18 cellular contexts compared by ENCODE assay signal in genomic region chr22:26450453-26451185, GRCh38. TPM values are rescaled to one million over a fixed set of nuclear protein-coding genes. Genes with fewer than 3 reads are reported as not detected.
DNase-seq lines count a peak whose midpoint lies in the region; ATAC-seq, FAIRE-seq and TF ChIP-seq lines count a peak whose summit lies in the region.
"Had no signal": no experiment of that assay in that cellular context is flagged by ENCODE, and none has a peak within 500 bp of the region (broad histone marks: within the 10 kb centered on the region; RNA-seq: fewer than 3 reads in every experiment).

No MANE protein-coding gene starts in this region.

- TF ChIP-seq RAD21 in H1 (IDR thresholded peaks at IDR 0.05 in 1 of 2, conservative IDR thresholded peaks at IDR 0.05 in 1 of 2; ENCODE audit: low read depth in 2 of 2, low read length in 2 of 2) = no peak

- no peak overlapping the region for H3K4ac ChIP-seq in H1 (replicated peaks; ENCODE audit: insufficient read length, low read depth, low read length)

- H2BK20ac ChIP-seq in H1 (ENCODE audit: low read length) = no peak overlapping the region

- H4K91ac ChIP-seq in H1 (replicated peaks; ENCODE audit: insufficient read length, low read length) = no peak overlapping the region

- no peak for ATAC-seq in CD8-positive, alpha-beta T cell
- ATAC-seq in GM21528 (IDR thresholded peaks at IDR 0.05; ENCODE audit: low FRiP score, unreplicated experiment) = no peak
- ATAC-seq: GM12878, HepG2 had no signal

- no peak overlapping the region for H2BK120ac ChIP-seq in H1 (replicated peaks; ENCODE audit: low read depth, low read length)

- H3K14ac ChIP-seq in H1 (ENCODE audit: insufficient read length) = no peak overlapping the region

- H3K27ac ChIP-seq in A673 (ENCODE audit: low read depth, low read length, poor library complexity, severe bottlenecking) = no peak overlapping the region
- H3K27ac ChIP-seq in CD8-positive, alpha-beta T cell (ENCODE audit: low read depth, low read length) = no peak overlapping the region
- H3K27ac ChIP-seq in H1 (ENCODE audit: low read depth, low read length) = no peak overlapping the region
- no peak overlapping the region for H3K27ac ChIP-seq in ovary
- H3K27ac ChIP-seq: C4-2B had no signal

- no peaks in the 10 kb centered on the region for H3K9me3 Mint-ChIP-seq in CD8-positive, alpha-beta T cell
- H3K9me3 Mint-ChIP-seq: T-helper 1 cell treated with Interleukin-12 subunit alpha and Interleukin-12 subunit beta and Interleukin-4 antibody, amounts not matched to agents 30 μg/mL and 1 μg/mL, for 36 hours had no signal

- CTCF ChIA-PET in A673 (lab: Charles Lee) (no interaction called here), H1 (lab: Charles Lee; ENCODE audit: partially characterized antibody) (interaction anchor here (3.2 kb wide), 1 partner anchor 10 kb away, joined by 19 read pairs; no protein-coding TSS in a partner anchor)
- CTCF ChIA-PET in CD8-positive, alpha-beta T cell (lab: Charles Lee) = interaction anchor here (0.8 kb wide), 1 partner anchor 84 kb away, joined by 3 read pairs; no protein-coding TSS in a partner anchor

- peaks cover 24% of the 10 kb centered on the region for H3K36me3 ChIP-seq in A673 (ENCODE audit: insufficient read depth, low read length, poor library complexity, severe bottlenecking)
- peaks cover 34% of the 10 kb centered on the region for H3K36me3 ChIP-seq in CD8-positive, alpha-beta T cell (ENCODE audit: insufficient read depth, low read length)
- H3K36me3 ChIP-seq in H1 (ENCODE audit: control insufficient read depth in 2 of 4, insufficient read depth in 4 of 4, low read length in 3 of 4) = peaks cover 0 to 32% (median 3%) of the 10 kb centered on the region in 4 experiments; a peak in 4 of 8 replicates
- H3K36me3 ChIP-seq in ovary = no peaks in the 10 kb centered on the region

- H3K4me3 Mint-ChIP-seq in CD8-positive, alpha-beta T cell = no peak overlapping the region
- H3K4me3 Mint-ChIP-seq: T-helper 1 cell treated with Interleukin-12 subunit alpha and Interleukin-12 subunit beta and Interleukin-4 antibody, amounts not matched to agents 30 μg/mL and 1 μg/mL, for 36 hours had no signal

- H2AFZ ChIP-seq in H1 (ENCODE audit: low read length) = no peak overlapping the region

- FAIRE-seq in H1 (lab: Jason Lieb, UNC) = no peak
- FAIRE-seq: GM12878, HepG2 had no signal

- no peaks in the 10 kb centered on the region for H3K4me1 Mint-ChIP-seq in CD8-positive, alpha-beta T cell (ENCODE audit: low read depth)

- no peak overlapping the region for H2BK15ac ChIP-seq in H1 (ENCODE audit: low read length)

- H3K4me1 ChIP-seq in A673 (ENCODE audit: insufficient read depth, low read length, poor library complexity, severe bottlenecking) (peaks cover 11% of the 10 kb centered on the region), H1 (replicated peaks in 1 of 4; ENCODE audit: control insufficient read depth in 3 of 4, insufficient read depth in 4 of 4, low read length in 3 of 4) (no peaks in the 10 kb centered on the region), ovary (ENCODE audit: insufficient read depth) (no peaks in the 10 kb centered on the region)
- no peaks in the 10 kb centered on the region for H3K4me1 ChIP-seq in CD8-positive, alpha-beta T cell (ENCODE audit: insufficient read depth, low read length)

- no peaks in the 10 kb centered on the region for H3K27me3 ChIP-seq in A673 (replicated peaks; ENCODE audit: insufficient read depth, low read depth, low read length, poor library complexity)
- H3K27me3 ChIP-seq in CD8-positive, alpha-beta T cell (ENCODE audit: insufficient read depth, low read length) = no peaks in the 10 kb centered on the region
- H3K27me3 ChIP-seq in H1 (replicated peaks in 1 of 4; ENCODE audit: control insufficient read depth in 3 of 4, extremely low read depth in 1 of 4, insufficient read depth in 3 of 4, low read length in 3 of 4) = no peaks in the 10 kb centered on the region
- H3K27me3 ChIP-seq in ovary = no peaks in the 10 kb centered on the region

- TF ChIP-seq POLR2A in H1 (IDR thresholded peaks at IDR 0.05; ENCODE audit: control extremely low read depth in 1 of 2, low read depth in 2 of 2, low read length in 2 of 2) (no peak), ovary (IDR thresholded peaks at IDR 0.05) (no peak)

- H3K4me2 ChIP-seq in H1 (ENCODE audit: insufficient read depth in 1 of 2, low read depth in 2 of 2, low read length in 2 of 2) = no peak overlapping the region

- peak; percentile 38 for DNase-seq in A673 (ENCODE audit: low spot score)
- DNase-seq in CD8-positive, alpha-beta T cell = no peak
- peak; percentile 75 for DNase-seq in NCI-H524 treated with DMSO at 0.1 percent for 48 hours (lab: John Stamatoyannopoulos, UW)
- no peak for DNase-seq in H1 (ENCODE audit: low read depth in 1 of 2, low spot score in 2 of 2)
- DNase-seq in GDM1 (lab: John Stamatoyannopoulos, UW) = no peak
- DNase-seq in NCI-H510A treated with DMSO at 0.1 percent for 48 hours (lab: John Stamatoyannopoulos, UW) = no peak
- no peak for DNase-seq in ovary
- DNase-seq: ACHN, KBM-7, NCI-H1105, NCI-H2227 treated with DMSO at 0.1 percent for 48 hours, NCI-H69, SHP77 had no signal

- no peaks in the 10 kb centered on the region for H3K23me2 ChIP-seq in H1 (ENCODE audit: low read depth, low read length)

- H3K18ac ChIP-seq in H1 (ENCODE audit: extremely low read depth, low read length) = no peak overlapping the region

- no peaks in the 10 kb centered on the region for H3K79me2 ChIP-seq in H1 (ENCODE audit: control insufficient read depth in 1 of 2, insufficient read depth in 2 of 2, low read length in 2 of 2)

- no peaks in the 10 kb centered on the region for H3K27me3 Mint-ChIP-seq in CD8-positive, alpha-beta T cell (ENCODE audit: low read depth)

- H3K27ac Mint-ChIP-seq in CD8-positive, alpha-beta T cell = peak overlapping the region; percentile 49
- H3K27ac Mint-ChIP-seq: T-helper 1 cell treated with Interleukin-12 subunit alpha and Interleukin-12 subunit beta and Interleukin-4 antibody, amounts not matched to agents 30 μg/mL and 1 μg/mL, for 36 hours had no signal

- H3K23ac ChIP-seq in H1 (ENCODE audit: insufficient read length) = no peak overlapping the region

- POLR2A ChIA-PET in A673 (lab: Charles Lee; ENCODE audit: low non-redundant PET) = no interaction called here
- POLR2A ChIA-PET in CD8-positive, alpha-beta T cell (lab: Charles Lee) = no interaction called here
- POLR2A ChIA-PET in H1 (lab: Charles Lee; ENCODE audit: partially characterized antibody) = no interaction called here

- intact Hi-C loops in A673 (cut with micrococcal nuclease; ENCODE audit: unreplicated experiment) = no loop called here
- intact Hi-C loops in CD8-positive, alpha-beta T cell (cut with DNase I, micrococcal nuclease) = no loop called here
- intact Hi-C loops in ovary (cut with DNase I) = no loop called here

- TF ChIP-seq CTCF in A673 (conservative IDR thresholded peaks at IDR 0.05; ENCODE audit: low read depth, low read length) = no peak
- TF ChIP-seq CTCF in CD8-positive, alpha-beta T cell (IDR thresholded peaks at IDR 0.05) = no peak
- no peak for TF ChIP-seq CTCF in H1 (IDR thresholded peaks at IDR 0.05; ENCODE audit: control extremely low read depth in 1 of 3, insufficient read depth in 1 of 3, low read depth in 1 of 3, low read length in 3 of 3)
- TF ChIP-seq CTCF in ovary (IDR thresholded peaks at IDR 0.05) = no peak

- no peak overlapping the region for H3K56ac ChIP-seq in H1 (replicated peaks; ENCODE audit: insufficient read length, low read depth, low read length)

- TF ChIP-seq EP300 in H1 (IDR thresholded peaks at IDR 0.05; ENCODE audit: borderline replicate concordance in 1 of 2, low read depth in 2 of 2, low read length in 2 of 2) (no peak), ovary (IDR thresholded peaks at IDR 0.05) (no peak)

- no TSS peak for BruUV-seq in A673 (replicated peaks; lab: Mats Ljungman, UMichigan)

- no peak overlapping the region for H4K8ac ChIP-seq in H1 (ENCODE audit: extremely low read depth, insufficient read depth, low read length)

- H3K79me1 ChIP-seq in H1 (ENCODE audit: low read depth, low read length) = no peaks in the 10 kb centered on the region

- H2AK5ac ChIP-seq in H1 (ENCODE audit: low read depth, low read length) = no peak overlapping the region

- no peak overlapping the region for H3K9ac ChIP-seq in H1 (replicated peaks in 1 of 4; ENCODE audit: extremely low read depth in 1 of 4, low read depth in 3 of 4, low read length in 3 of 4)

- peaks cover 46% of the 10 kb centered on the region for H3K36me3 Mint-ChIP-seq in CD8-positive, alpha-beta T cell

- H4K20me1 ChIP-seq in H1 (replicated peaks in 1 of 2; ENCODE audit: control insufficient read depth in 1 of 2, insufficient read depth in 2 of 2, low read length in 2 of 2) = no peaks in the 10 kb centered on the region

- 88% methylated on average over 9 of the region's 9 CpGs; no CpG with 5 or more reads in 1 of the 2 experiments for WGBS in H1 (ENCODE audit: extremely low coverage in 1 of 2, insufficient coverage in 1 of 2, insufficient read length in 1 of 2, insufficient replicate concordance in 2 of 2, low coverage in 1 of 2, low lambda C conversion rate in 2 of 2, missing lambda C conversion rate in 1 of 2), 2 experiments
- 82 to 86% (median 86%) methylated on average over 9 of the region's 9 CpGs for WGBS in ovary, 3 donors

- no peak overlapping the region for H4K5ac ChIP-seq in H1 (ENCODE audit: insufficient read length, low read depth, low read length)

- H2BK12ac ChIP-seq in H1 (ENCODE audit: low read depth, low read length) = no peak overlapping the region

- no peaks in the 10 kb centered on the region for H3K9me3 ChIP-seq in A673 (ENCODE audit: low read depth, low read length, poor library complexity, severe bottlenecking)
- no peaks in the 10 kb centered on the region for H3K9me3 ChIP-seq in CD8-positive, alpha-beta T cell (ENCODE audit: low read length)
- no peaks in the 10 kb centered on the region for H3K9me3 ChIP-seq in H1 (ENCODE audit: insufficient read depth in 2 of 2, low read depth in 1 of 2, low read length in 1 of 2)
- no peaks in the 10 kb centered on the region for H3K9me3 ChIP-seq in ovary

- H3K4me3 ChIP-seq in A673 (ENCODE audit: low read depth, low read length, poor library complexity, severe bottlenecking) (no peak overlapping the region), H1 (ENCODE audit: extremely low read depth in 1 of 4, insufficient read depth in 2 of 4, low read depth in 3 of 4, low read length in 4 of 4) (no peak overlapping the region), ovary (no peak overlapping the region)
- H3K4me3 ChIP-seq in CD8-positive, alpha-beta T cell (ENCODE audit: low read depth, low read length) = no peak overlapping the region
- H3K4me3 ChIP-seq: GM12878 had no signal

- H2BK5ac ChIP-seq in H1 (ENCODE audit: low read depth, low read length) = peak overlapping the region; percentile 24; the same call in 1 of the 2 replicates

RNA-seq across cellular contexts. Expression of gene ASPHD2, which starts 21.6 kb away (rescaled TPM):
- 1.2 and 1.4 TPM in 2 replicates for total RNA-seq in A673 (2021)
- total RNA-seq in CD8-positive, alpha-beta T cell = under 1 TPM; 0.90 to 1.00 TPM
- total RNA-seq in H1 (2021; fragmentation: NEBNext Ultra II Directional; extraction: Animal tissue kit (Norgen Biotek cat#: 25700)) = 11.0 and 11.1 TPM in 2 replicates
- polyA plus RNA-seq in H1 (2011; rRNA removed) = 7.2 and 8.1 TPM in 2 replicates
- polyA plus RNA-seq in H1 (2011; cell fraction: cytosol; rRNA removed) = 6.7 TPM
- polyA plus RNA-seq in H1 (2011; cell fraction: nucleus; rRNA removed) = 7.9 TPM
- 5.3 to 7.6 TPM (median 7.1 TPM) in 4 replicates for polyA plus RNA-seq in H1 (2012, experiment 1 of 2)
- 5.6 TPM for polyA plus RNA-seq in H1 (2012, experiment 2 of 2)
- polyA plus RNA-seq in H1 (2013, experiment 1 of 2) = 8.7 TPM
- polyA plus RNA-seq in H1 (2013, experiment 2 of 2) = 8.7 TPM
- 8.7 and 9.2 TPM in 2 replicates for polyA minus RNA-seq in H1 (2011; rRNA and poly(A)+ RNA removed)
- polyA minus RNA-seq in H1 (2011; cell fraction: cytosol; rRNA and poly(A)+ RNA removed) = 6.6 TPM
- 7.5 TPM for polyA minus RNA-seq in H1 (2011; cell fraction: nucleus; rRNA and poly(A)+ RNA removed)
- total RNA-seq in ovary = 1 to 10 TPM in 1 of 7 donors, under 1 TPM in 6; 0.34 to 1.4 (median 0.55) TPM
- under 1 TPM; 0.28 to 0.52 TPM for polyA plus RNA-seq in ovary

RNA-seq across cellular contexts. Expression of gene HPS4, which starts 33.0 kb away (rescaled TPM):
- total RNA-seq in A673 (2021) = 46.9 and 47.9 TPM in 2 replicates
- total RNA-seq in CD8-positive, alpha-beta T cell = 10 to 100 TPM; 67.0 to 71.0 TPM
- 32.9 and 35.2 TPM in 2 replicates for total RNA-seq in H1 (2021; fragmentation: NEBNext Ultra II Directional; extraction: Animal tissue kit (Norgen Biotek cat#: 25700))
- 28.0 and 35.3 TPM in 2 replicates for polyA plus RNA-seq in H1 (2011; rRNA removed)
- polyA plus RNA-seq in H1 (2011; cell fraction: cytosol; rRNA removed) = 36.6 TPM
- 87.4 TPM for polyA plus RNA-seq in H1 (2011; cell fraction: nucleus; rRNA removed)
- 25.2 to 29.6 TPM (median 27.5 TPM) in 4 replicates for polyA plus RNA-seq in H1 (2012, experiment 1 of 2)
- polyA plus RNA-seq in H1 (2012, experiment 2 of 2) = 7.8 TPM
- 27.8 TPM for polyA plus RNA-seq in H1 (2013, experiment 1 of 2)
- polyA plus RNA-seq in H1 (2013, experiment 2 of 2) = 23.4 TPM
- 37.3 and 43.0 TPM in 2 replicates for polyA minus RNA-seq in H1 (2011; rRNA and poly(A)+ RNA removed)
- 36.5 TPM for polyA minus RNA-seq in H1 (2011; cell fraction: cytosol; rRNA and poly(A)+ RNA removed)
- 57.3 TPM for polyA minus RNA-seq in H1 (2011; cell fraction: nucleus; rRNA and poly(A)+ RNA removed)
- 10 to 100 TPM; 24.1 to 37.8 (median 34.0) TPM for total RNA-seq in ovary
- 10 to 100 TPM; 18.9 to 27.5 TPM for polyA plus RNA-seq in ovary

RNA-seq across cellular contexts. Expression of gene SRRD, which starts 33.1 kb away (rescaled TPM):
- total RNA-seq in A673 (2021) (28.8 and 33.9 TPM in 2 replicates), ovary (10 to 100 TPM in 5 of 7 donors, 1 to 10 TPM in 2; 7.3 to 25.2 (median 18.4) TPM)
- total RNA-seq in CD8-positive, alpha-beta T cell = 10 to 100 TPM; 22.1 to 24.1 TPM
- 25.3 and 26.3 TPM in 2 replicates for total RNA-seq in H1 (2021; fragmentation: NEBNext Ultra II Directional; extraction: Animal tissue kit (Norgen Biotek cat#: 25700))
- polyA plus RNA-seq in H1 (2011; rRNA removed) (9.9 and 17.1 TPM in 2 replicates), ovary (10 to 100 TPM in 1 of 2 donors, 1 to 10 TPM in 1; 8.2 to 23.4 TPM)
- polyA plus RNA-seq in H1 (2011; cell fraction: cytosol; rRNA removed) = 16.4 TPM
- 6.5 TPM for polyA plus RNA-seq in H1 (2011; cell fraction: nucleus; rRNA removed)
- polyA plus RNA-seq in H1 (2012, experiment 1 of 2) = 14.9 to 35.1 TPM (median 20.6 TPM) in 4 replicates
- 5.2 TPM for polyA plus RNA-seq in H1 (2012, experiment 2 of 2)
- polyA plus RNA-seq in H1 (2013, experiment 1 of 2) = 10.2 TPM
- polyA plus RNA-seq in H1 (2013, experiment 2 of 2) = 9.9 TPM
- 31.2 and 33.3 TPM in 2 replicates for polyA minus RNA-seq in H1 (2011; rRNA and poly(A)+ RNA removed)
- polyA minus RNA-seq in H1 (2011; cell fraction: cytosol; rRNA and poly(A)+ RNA removed) = 6.1 TPM
- 15.8 TPM for polyA minus RNA-seq in H1 (2011; cell fraction: nucleus; rRNA and poly(A)+ RNA removed)

Comparison
In these comparisons a context has a peak if more than half of its experiments do, and no peak if none do; other contexts are left out.
1. DNase-seq: peak in A673 (single experiment) and NCI-H524 treated with DMSO at 0.1 percent for 48 hours (single experiment); none in CD8-positive, alpha-beta T cell (0 of 7), H1 (0 of 2), GDM1 (single experiment), NCI-H510A treated with DMSO at 0.1 percent for 48 hours (single experiment) and ovary (0 of 5).